In the genomic region with DNA sequence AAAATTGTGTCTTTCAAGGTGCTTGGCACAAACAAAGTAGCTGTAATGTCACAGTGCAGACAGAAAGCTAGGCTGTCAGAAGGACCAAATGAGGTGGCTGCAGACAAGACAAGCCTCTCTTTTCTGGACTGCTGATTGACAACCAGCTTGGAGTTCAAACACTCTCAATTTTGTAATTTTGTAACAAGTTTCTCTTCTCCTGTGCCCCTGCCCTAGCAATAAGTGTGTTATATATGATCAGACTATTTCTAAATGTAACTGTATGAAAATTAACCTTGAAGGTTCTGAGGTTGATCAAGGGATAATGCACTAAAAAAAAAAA, we compare ENCODE assay signal across 12 cellular contexts.
DNase-seq lines count a peak whose midpoint lies in the region; ATAC-seq and TF ChIP-seq lines count a peak whose summit lies in the region.
"Had no signal": no experiment of that assay in that cellular context is flagged by ENCODE, and none has a peak within 500 bp of the region (broad histone marks: within the 10 kb centered on the region; RNA-seq: fewer than 3 reads in every experiment).

No MANE protein-coding gene starts in this region.

- no peak for ATAC-seq in RWPE2 (ENCODE audit: low read depth)
- ATAC-seq in HG02759 (IDR thresholded peaks at IDR 0.05; ENCODE audit: unreplicated experiment), result no peak
- ATAC-seq: Right ventricle myocardium inferior had no signal

- POLR2A ChIA-PET in GM10248 (lab: Yijun Ruan, JAX), result no interaction called here

- TF ChIP-seq EP300 in transverse colon (IDR thresholded peaks at IDR 0.05; ENCODE audit: low read depth), result no peak

- TF ChIP-seq POLR2A in transverse colon (IDR thresholded peaks at IDR 0.05), result no peak

- H3K27ac ChIP-seq in 22Rv1 (no peak overlapping the region), RWPE2 (ENCODE audit: poor library complexity, severe bottlenecking) (no peak overlapping the region), epithelial cell of prostate (peak overlapping the region; percentile 58), transverse colon (no peak overlapping the region)
- H3K27ac ChIP-seq: Peyer's patch had no signal

- peaks cover 19% of the 10 kb centered on the region for H3K27me3 Mint-ChIP-seq in HFFc6 (ENCODE audit: insufficient read depth)

- H3K36me3 ChIP-seq in RWPE2 (ENCODE audit: low read depth) (no peaks in the 10 kb centered on the region), transverse colon (no peaks in the 10 kb centered on the region)
- H3K36me3 ChIP-seq: Peyer's patch had no signal

- no peaks in the 10 kb centered on the region for H3K9me3 Mint-ChIP-seq in HFFc6
- H3K9me3 Mint-ChIP-seq: CD4-positive, alpha-beta memory T cell had no signal

- no peak overlapping the region for H3K4me3 Mint-ChIP-seq in HFFc6

- H3K4me3 ChIP-seq in RWPE2 (ENCODE audit: severe bottlenecking), result no peak overlapping the region
- H3K4me3 ChIP-seq in transverse colon, result no peak overlapping the region
- H3K4me3 ChIP-seq: Peyer's patch had no signal

- peaks cover 9% of the 10 kb centered on the region; the same call in 1 of the 2 replicates for H3K4me1 Mint-ChIP-seq in HFFc6 (ENCODE audit: low read depth)

- no peak overlapping the region for H3K27ac Mint-ChIP-seq in HFFc6
- H3K27ac Mint-ChIP-seq: CD4-positive, alpha-beta memory T cell had no signal

- CTCF ChIA-PET in GM10248 (lab: Yijun Ruan, JAX), result interaction anchor here (0.7 to 6.1 kb wide), 26 partner anchors 8 to 691 kb away, joined by 3 to 98 read pairs (median 4); partner anchors contain the start of gene CLDN1

- H3K27me3 ChIP-seq in RWPE2 (ENCODE audit: insufficient read depth, poor library complexity, severe bottlenecking) (no peaks in the 10 kb centered on the region), transverse colon (no peaks in the 10 kb centered on the region)
- H3K27me3 ChIP-seq: Peyer's patch had no signal

- DNase-seq in HFFc6, result no peak
- DNase-seq in RWPE2 (ENCODE audit: low spot score), result no peak
- no peak for DNase-seq in epithelial cell of prostate (ENCODE audit: low read depth, low spot score)
- no peak for DNase-seq in GM10248 (ENCODE audit: extremely low spot score)
- DNase-seq in midbrain (lab: John Stamatoyannopoulos, UW), result no peak
- no peak for DNase-seq in transverse colon
- DNase-seq: NCI-H2107, Peyer's patch had no signal

- in situ Hi-C loops in transverse colon (cut with MboI; ENCODE audit: low pct_ligation_motif_present in 1 of 4, low pct_unique_long_range_greater_than_20kb in 1 of 4, low sequenced_read_pairs in 3 of 4), result loop anchor here (10.0 to 25.0 kb wide), 2 partner anchors 684 to 686 kb away; no protein-coding TSS in a partner anchor

- H3K36me3 Mint-ChIP-seq in HFFc6 (ENCODE audit: low read depth), result no peaks in the 10 kb centered on the region
- H3K36me3 Mint-ChIP-seq: CD4-positive, alpha-beta memory T cell had no signal

- peak; percentile 33; the same call in 1 of the 2 replicates for TF ChIP-seq CTCF in 22Rv1 (IDR thresholded peaks at IDR 0.05)
- peak; percentile 33; the same call in 1 of the 2 replicates for TF ChIP-seq CTCF in HFFc6 (IDR thresholded peaks at IDR 0.05)
- peak; percentile 69 for TF ChIP-seq CTCF in RWPE2 (IDR thresholded peaks at IDR 0.05; ENCODE audit: poor library complexity, severe bottlenecking)
- no peak for TF ChIP-seq CTCF in GM10248 (IDR thresholded peaks at IDR 0.05; ENCODE audit: control extremely low read depth, extremely low read depth, low read depth, missing control alignments)
- no peak for TF ChIP-seq CTCF in transverse colon (IDR thresholded peaks at IDR 0.05)

- intact Hi-C loops in transverse colon (cut with DNase I; ENCODE audit: low total_unique reads), result no loop called here

- H3K9me3 ChIP-seq in RWPE2 (ENCODE audit: severe bottlenecking), result no peaks in the 10 kb centered on the region
- no peaks in the 10 kb centered on the region for H3K9me3 ChIP-seq in transverse colon
- H3K9me3 ChIP-seq: Peyer's patch had no signal

- peaks cover 19% of the 10 kb centered on the region for H3K4me1 ChIP-seq in RWPE2 (ENCODE audit: insufficient read depth, poor library complexity, severe bottlenecking)
- H3K4me1 ChIP-seq in transverse colon, result peaks cover 0 to 9% (median 4%) of the 10 kb centered on the region in 4 donors
- H3K4me1 ChIP-seq: Peyer's patch had no signal

Comparison
In these comparisons a context has a peak if more than half of its experiments do, and no peak if none do; other contexts are left out.
1. CTCF ChIP-seq: peak in 22Rv1 (single experiment), HFFc6 (single experiment) and RWPE2 (single experiment); none in GM10248 (single experiment) and transverse colon (0 of 5).